9 cellular contexts compared by ENCODE assay signal in genomic region chr16:27642753-27643152, GRCh38.
DNase-seq lines count a peak whose midpoint lies in the region; ATAC-seq and TF ChIP-seq lines count a peak whose summit lies in the region.
"Had no signal": no experiment of that assay in that cellular context is flagged by ENCODE, and none has a peak within 500 bp of the region (broad histone marks: within the 10 kb centered on the region; RNA-seq: fewer than 3 reads in every experiment).

No MANE protein-coding gene starts in this region.

- H3K9me3 ChIP-seq in PC-3 (ENCODE audit: low read length), result no peaks in the 10 kb centered on the region

- no TSS peak for BruUV-seq in PC-3 (replicated peaks; lab: Mats Ljungman, UMichigan)

- H3K79me2 ChIP-seq in PC-3 (ENCODE audit: low read length), result no peaks in the 10 kb centered on the region

- no peaks in the 10 kb centered on the region for H3K9me2 ChIP-seq in PC-3 (replicated peaks; ENCODE audit: low read length)

- H3K4me1 ChIP-seq in PC-3 (ENCODE audit: insufficient read depth, low read length), result no peaks in the 10 kb centered on the region

- H3K4me3 ChIP-seq in PC-3 (ENCODE audit: low read length) (no peak overlapping the region), fibroblast of pulmonary artery (replicated peaks; ENCODE audit: low read depth, low read length) (no peak overlapping the region)

- peaks cover 22% of the 10 kb centered on the region for H3K36me3 Mint-ChIP-seq in activated T-cell treated with anti-CD3 and anti-CD28 coated beads, Interleukin-2, amount 50 U/mL, for 24 hours (ENCODE audit: low read depth)

- no peak overlapping the region for H3K27ac ChIP-seq in PC-3 (ENCODE audit: low read length)

- peak; percentile 33 for DNase-seq in AG08396 (ENCODE audit: low spot score)
- peak; percentile 30 for DNase-seq in PC-3
- peak; percentile 47 for DNase-seq in fibroblast of pulmonary artery (ENCODE audit: low read depth)
- DNase-seq in activated T-cell treated with anti-CD3 and anti-CD28 coated beads, Interleukin-2, amount 50 U/mL, for 24 hours, result no peak
- no peak for DNase-seq in activated CD4-positive, CD25-positive, alpha-beta regulatory T cell treated with anti-CD3 and anti-CD28 coated beads, Interleukin-2, amount 50 U/mL, for 72 hours

- H3K36me3 ChIP-seq in PC-3 (ENCODE audit: low read depth, low read length), result no peaks in the 10 kb centered on the region; the same call in 1 of the 2 replicates

- H3K27me3 Mint-ChIP-seq in activated T-cell treated with anti-CD3 and anti-CD28 coated beads, Interleukin-2, amount 50 U/mL, for 24 hours, result no peaks in the 10 kb centered on the region

- ATAC-seq in PC-3 (no peak), GM21526 (IDR thresholded peaks at IDR 0.05; ENCODE audit: low FRiP score, unreplicated experiment) (no peak), GM18498 (IDR thresholded peaks at IDR 0.05; ENCODE audit: unreplicated experiment) (no peak)

- no peaks in the 10 kb centered on the region for H3K4me1 Mint-ChIP-seq in activated T-cell treated with anti-CD3 and anti-CD28 coated beads, Interleukin-2, amount 50 U/mL, for 24 hours (ENCODE audit: low read depth)

- H3K4me3 Mint-ChIP-seq in activated T-cell treated with anti-CD3 and anti-CD28 coated beads, Interleukin-2, amount 50 U/mL, for 24 hours, result no peak overlapping the region
- H3K4me3 Mint-ChIP-seq: activated T-helper 1 cell treated with anti-CD3 and anti-CD28 coated beads, Interleukin-12 subunit alpha, Interleukin-12 subunit beta, Interleukin-2, Interleukin-4 antibody, amounts not matched to agents 30 ng/mL and 10 ng/mL and 1 ng/mL, durations not matched to agents 14 hours and 24 hours and 36 hours had no signal

- no peaks in the 10 kb centered on the region for H3F3A ChIP-seq in PC-3 (ENCODE audit: low read length, unreplicated experiment)

- H3K9me3 Mint-ChIP-seq in activated T-cell treated with anti-CD3 and anti-CD28 coated beads, Interleukin-2, amount 50 U/mL, for 24 hours, result no peaks in the 10 kb centered on the region
- H3K9me3 Mint-ChIP-seq: activated T-helper 1 cell treated with anti-CD3 and anti-CD28 coated beads, Interleukin-12 subunit alpha, Interleukin-12 subunit beta, Interleukin-2, Interleukin-4 antibody, amounts not matched to agents 30 ng/mL and 10 ng/mL and 1 ng/mL, durations not matched to agents 14 hours and 24 hours and 36 hours had no signal

- no peak overlapping the region for H3K9ac ChIP-seq in PC-3 (ENCODE audit: low read length)

- TF ChIP-seq CTCF in GM12872 (IDR thresholded peaks at IDR 0.05; ENCODE audit: insufficient read depth, low read depth, low read length) (peak; percentile 42; the same call in 2 of the 3 replicates), PC-3 (conservative IDR thresholded peaks at IDR 0.05; ENCODE audit: low read depth, low read length) (peak; percentile 47), fibroblast of pulmonary artery (IDR thresholded peaks at IDR 0.05; ENCODE audit: low read length, missing control alignments) (peak; percentile 23)

- H2AFZ ChIP-seq in PC-3 (ENCODE audit: low read length), result no peak overlapping the region

- POLR2A ChIA-PET in PC-3 (lab: Charles Lee; ENCODE audit: unreplicated experiment), result no interaction called here

- no peaks in the 10 kb centered on the region for H4K20me1 ChIP-seq in PC-3 (ENCODE audit: low read length)

- intact Hi-C loops in PC-3 (cut with micrococcal nuclease), result loop anchor here (5.0 kb wide), 2 partner anchors 180 to 430 kb away; no protein-coding TSS in a partner anchor

- CTCF ChIA-PET in PC-3 (lab: Charles Lee), result no interaction called here

- no peak overlapping the region for H3K27ac Mint-ChIP-seq in activated T-cell treated with anti-CD3 and anti-CD28 coated beads, Interleukin-2, amount 50 U/mL, for 24 hours
- H3K27ac Mint-ChIP-seq: activated T-helper 1 cell treated with anti-CD3 and anti-CD28 coated beads, Interleukin-12 subunit alpha, Interleukin-12 subunit beta, Interleukin-2, Interleukin-4 antibody, amounts not matched to agents 30 ng/mL and 10 ng/mL and 1 ng/mL, durations not matched to agents 14 hours and 24 hours and 36 hours had no signal

- no peak overlapping the region for H3K4me2 ChIP-seq in PC-3 (ENCODE audit: low read length)

- no peaks in the 10 kb centered on the region for H3K27me3 ChIP-seq in PC-3 (ENCODE audit: low read length)

Comparison
In these comparisons a context has a peak if more than half of its experiments do, and no peak if none do; other contexts are left out.
1. DNase-seq: peak in AG08396 (single experiment), PC-3 (single experiment) and fibroblast of pulmonary artery (single experiment); none in activated T-cell treated with anti-CD3 and anti-CD28 coated beads, Interleukin-2, amount 50 U/mL, for 24 hours (single experiment) and activated CD4-positive, CD25-positive, alpha-beta regulatory T cell treated with anti-CD3 and anti-CD28 coated beads, Interleukin-2, amount 50 U/mL, for 72 hours (single experiment).
2. Peak in every context shown above with its lines, with median percentiles within 50 percentile points of each other: CTCF ChIP-seq.